Comparison of ENCODE assay signal across 21 cellular contexts in genomic region chr9:126564716-126565115, GRCh38. TPM values are rescaled to one million over a fixed set of nuclear protein-coding genes. Genes with fewer than 3 reads are reported as not detected.
A peak's percentile ranks its signal among the peaks of the same experiment; 100 is the strongest.
DNase-seq lines count a peak whose midpoint lies in the region; ATAC-seq, FAIRE-seq and TF ChIP-seq lines count a peak whose summit lies in the region.
"Had no signal": no experiment of that assay in that cellular context is flagged by ENCODE, and none has a peak within 500 bp of the region (broad histone marks: within the 10 kb centered on the region; RNA-seq: fewer than 3 reads in every experiment).

No MANE protein-coding gene starts in this region.

- no peak overlapping the region for H3K9ac ChIP-seq in endodermal cell (ENCODE audit: extremely low read depth, low read length, poor library complexity, severe bottlenecking)

- H3K9me3 Mint-ChIP-seq in activated CD4-positive, alpha-beta T cell treated with anti-CD3 and anti-CD28 coated beads for 36 hours (ENCODE audit: low read depth), result no peaks in the 10 kb centered on the region
- H3K9me3 Mint-ChIP-seq in endodermal cell, result no peaks in the 10 kb centered on the region
- H3K9me3 Mint-ChIP-seq: naive B cell had no signal

- H3K4me1 ChIP-seq in endodermal cell (ENCODE audit: control insufficient read depth, insufficient read depth, low read length) (peaks cover 16% of the 10 kb centered on the region), mucosa of descending colon (ENCODE audit: low read depth) (no peaks in the 10 kb centered on the region)
- H3K4me1 ChIP-seq: ascending aorta, HAP-1, Peyer's patch, right atrium auricular region had no signal

- ATAC-seq in activated CD4-positive, alpha-beta T cell treated with anti-CD3 and anti-CD28 coated beads for 36 hours, result no peak
- ATAC-seq in mucosa of descending colon, result no peak
- ATAC-seq: left cardiac atrium had no signal

- peak overlapping the region; percentile 56 for H3K4me3 ChIP-seq in endodermal cell (ENCODE audit: low read length)
- no peak overlapping the region for H3K4me3 ChIP-seq in retinal pigment epithelial cell (ENCODE audit: low read length)
- no peak overlapping the region for H3K4me3 ChIP-seq in mucosa of descending colon
- H3K4me3 ChIP-seq: ascending aorta, esophagus squamous epithelium, HAP-1, Peyer's patch, right atrium auricular region had no signal

- DNase-seq in activated CD4-positive, alpha-beta T cell treated with anti-CD3 and anti-CD28 coated beads for 36 hours, result peak; percentile 22
- no peak for DNase-seq in activated CD4-positive, alpha-beta T cell treated with anti-CD3 and anti-CD28 coated beads, Interleukin-2, amount 50 U/mL, for 4 hours
- DNase-seq in endodermal cell (peak; percentile 80), retinal pigment epithelial cell (ENCODE audit: low read depth) (no peak), mucosa of descending colon (no peak), GM10266 (ENCODE audit: extremely low spot score) (no peak), GM19239 (ENCODE audit: insufficient read length, low spot score) (no peak)
- DNase-seq: activated gamma-delta T cell treated with Interleukin-2 at 50 U/mL for 16 hours, dermis blood vessel endothelial cell, esophagus squamous epithelium, KG1, left cardiac atrium, naive B cell, NCI-H510A, Peyer's patch, substantia nigra, SW 1271 had no signal

- CTCF ChIA-PET in activated CD4-positive, alpha-beta T cell treated with anti-CD3 and anti-CD28 coated beads for 36 hours (lab: Charles Lee), result interaction anchor here (0.6 to 1.0 kb wide), 2 partner anchors 168 to 718 kb away, joined by 3 to 4 read pairs; no protein-coding TSS in a partner anchor

- no peak overlapping the region for H3K27ac Mint-ChIP-seq in activated CD4-positive, alpha-beta T cell treated with anti-CD3 and anti-CD28 coated beads for 36 hours
- no peak overlapping the region for H3K27ac Mint-ChIP-seq in endodermal cell

- H3K36me3 ChIP-seq in endodermal cell (ENCODE audit: control insufficient read depth, insufficient read depth, low read length), result no peaks in the 10 kb centered on the region
- no peaks in the 10 kb centered on the region for H3K36me3 ChIP-seq in mucosa of descending colon (ENCODE audit: low read depth)
- H3K36me3 ChIP-seq: ascending aorta, esophagus squamous epithelium, HAP-1, Peyer's patch, right atrium auricular region had no signal

- no peak overlapping the region for H3K27ac ChIP-seq in endodermal cell (ENCODE audit: low read depth, low read length)
- H3K27ac ChIP-seq: ascending aorta, esophagus squamous epithelium, Peyer's patch, right atrium auricular region had no signal

- peak; percentile 16; the same call in 1 of the 2 replicates for TF ChIP-seq RAD21 in Ishikawa (IDR thresholded peaks at IDR 0.05; ENCODE audit: low read depth)

- POLR2A ChIA-PET in activated CD4-positive, alpha-beta T cell treated with anti-CD3 and anti-CD28 coated beads for 36 hours (lab: Charles Lee), result no interaction called here

- peaks cover 33% of the 10 kb centered on the region for H3K27me3 Mint-ChIP-seq in activated CD4-positive, alpha-beta T cell treated with anti-CD3 and anti-CD28 coated beads for 36 hours
- H3K27me3 Mint-ChIP-seq in endodermal cell (ENCODE audit: insufficient read depth), result peaks cover 24% of the 10 kb centered on the region

- intact Hi-C loops in activated CD4-positive, alpha-beta T cell treated with anti-CD3 and anti-CD28 coated beads for 36 hours (cut with DNase I, micrococcal nuclease), result loop anchor here in 1 of 2 experiments (10.0 kb wide), 1 partner anchor 260 kb away; no protein-coding TSS in a partner anchor
- intact Hi-C loops in mucosa of descending colon (cut with DNase I, micrococcal nuclease), result no loop called here

- H3K9me3 ChIP-seq in endodermal cell (ENCODE audit: control insufficient read depth, low read length), result no peaks in the 10 kb centered on the region
- no peaks in the 10 kb centered on the region for H3K9me3 ChIP-seq in mucosa of descending colon
- H3K9me3 ChIP-seq: ascending aorta, esophagus squamous epithelium, HAP-1, Peyer's patch, right atrium auricular region had no signal

- no peaks in the 10 kb centered on the region for H3K36me3 Mint-ChIP-seq in activated CD4-positive, alpha-beta T cell treated with anti-CD3 and anti-CD28 coated beads for 36 hours (ENCODE audit: low read depth)
- H3K36me3 Mint-ChIP-seq in endodermal cell (ENCODE audit: low read depth), result no peaks in the 10 kb centered on the region
- H3K36me3 Mint-ChIP-seq: naive B cell had no signal

- WGBS in endodermal cell (ENCODE audit: insufficient coverage in 1 of 2, insufficient read length in 1 of 2), 2 experiments, result 67 to 78% methylated on average over 3 to 5 of the region's 5 CpGs

- no peaks in the 10 kb centered on the region for H3K4me1 Mint-ChIP-seq in activated CD4-positive, alpha-beta T cell treated with anti-CD3 and anti-CD28 coated beads for 36 hours
- H3K4me1 Mint-ChIP-seq in endodermal cell, result peaks cover 14% of the 10 kb centered on the region

- TF ChIP-seq CTCF in endodermal cell (conservative IDR thresholded peaks at IDR 0.05) (peak; percentile 78), retinal pigment epithelial cell (conservative IDR thresholded peaks at IDR 0.05; ENCODE audit: low read depth, low read length) (peak; percentile 22), mucosa of descending colon (IDR thresholded peaks at IDR 0.05) (no peak), GM10266 (IDR thresholded peaks at IDR 0.05; ENCODE audit: control insufficient read depth, insufficient read depth, low read depth, missing control alignments) (no peak)

- no peak for FAIRE-seq in GM19239 (lab: Jason Lieb, UNC)

- no peak for TF ChIP-seq EP300 in Ishikawa (IDR thresholded peaks at IDR 0.05; ENCODE audit: borderline replicate concordance)

- no peak overlapping the region for H3K4me3 Mint-ChIP-seq in activated CD4-positive, alpha-beta T cell treated with anti-CD3 and anti-CD28 coated beads for 36 hours
- H3K4me3 Mint-ChIP-seq in endodermal cell, result no peak overlapping the region
- H3K4me3 Mint-ChIP-seq: naive B cell had no signal

- no peaks in the 10 kb centered on the region for H3K27me3 ChIP-seq in endodermal cell (ENCODE audit: control insufficient read depth, insufficient read depth, low read length, poor library complexity, severe bottlenecking)
- H3K27me3 ChIP-seq: ascending aorta, right atrium auricular region had no signal

TF ChIP-seq in Ishikawa, 13 proteins besides CTCF, POLR2A, EP300 and RAD21:
- TF ChIP-seq MAX (IDR thresholded peaks at IDR 0.05) (no peak), REST (IDR thresholded peaks at IDR 0.05; ENCODE audit: low read depth) (no peak), EGR1 (IDR thresholded peaks at IDR 0.05) (no peak), ZBTB7A (IDR thresholded peaks at IDR 0.05; ENCODE audit: low read depth) (no peak), CREB1 (IDR thresholded peaks at IDR 0.05; ENCODE audit: low read depth) (no peak), FOXM1 (IDR thresholded peaks at IDR 0.05; ENCODE audit: borderline replicate concordance, low read depth) (no peak), TCF12 (IDR thresholded peaks at IDR 0.05; ENCODE audit: low read depth) (no peak), CEBPB (IDR thresholded peaks at IDR 0.05) (no peak), TEAD4 (IDR thresholded peaks at IDR 0.05) (no peak), TAF1 (IDR thresholded peaks at IDR 0.05; ENCODE audit: low read depth) (no peak), NFIC (IDR thresholded peaks at IDR 0.05) (no peak), USF1 (IDR thresholded peaks at IDR 0.05) (no peak), YY1 (IDR thresholded peaks at IDR 0.05; ENCODE audit: low read depth) (no peak)

RNA-seq across cellular contexts. Expression of gene LMX1B, which starts 49.0 kb away (rescaled TPM):
- total RNA-seq in activated CD4-positive, alpha-beta T cell treated with anti-CD3 and anti-CD28 coated beads for 36 hours, result not detected
- 10 to 100 TPM; 11.1 to 11.4 TPM for total RNA-seq in endodermal cell
- 15.4 TPM for polyA plus RNA-seq in endodermal cell (2013, experiment 1 of 2)
- 14.7 TPM for polyA plus RNA-seq in endodermal cell (2013, experiment 2 of 2)
- total RNA-seq in mucosa of descending colon, result under 1 TPM in 2 of 3 donors, not detected in 1; 0.14 to 0.51 TPM
- total RNA-seq: dermis blood vessel endothelial cell, Peyer's patch had no signal

Comparison
In these comparisons a context has a peak if more than half of its experiments do, and no peak if none do; other contexts are left out.
1. DNase-seq: peak in activated CD4-positive, alpha-beta T cell treated with anti-CD3 and anti-CD28 coated beads for 36 hours (single experiment) and endodermal cell (single experiment); none in activated CD4-positive, alpha-beta T cell treated with anti-CD3 and anti-CD28 coated beads, Interleukin-2, amount 50 U/mL, for 4 hours (0 of 2), retinal pigment epithelial cell (single experiment), mucosa of descending colon (0 of 3), GM10266 (single experiment) and GM19239 (single experiment).
2. CTCF ChIP-seq: peak in endodermal cell (single experiment) and retinal pigment epithelial cell (single experiment); none in mucosa of descending colon (single experiment) and GM10266 (single experiment).
3. RNA of gene LMX1B, which starts 49.0 kb away (total RNA-seq): 11.1 to 11.4 TPM in endodermal cell; 0.14 to 0.51 TPM in mucosa of descending colon and not detected in activated CD4-positive, alpha-beta T cell treated with anti-CD3 and anti-CD28 coated beads for 36 hours; every median in the first group is over 4 times any median in the second.